Comparison of ENCODE assay signal across 8 cellular contexts in the genomic region with DNA sequence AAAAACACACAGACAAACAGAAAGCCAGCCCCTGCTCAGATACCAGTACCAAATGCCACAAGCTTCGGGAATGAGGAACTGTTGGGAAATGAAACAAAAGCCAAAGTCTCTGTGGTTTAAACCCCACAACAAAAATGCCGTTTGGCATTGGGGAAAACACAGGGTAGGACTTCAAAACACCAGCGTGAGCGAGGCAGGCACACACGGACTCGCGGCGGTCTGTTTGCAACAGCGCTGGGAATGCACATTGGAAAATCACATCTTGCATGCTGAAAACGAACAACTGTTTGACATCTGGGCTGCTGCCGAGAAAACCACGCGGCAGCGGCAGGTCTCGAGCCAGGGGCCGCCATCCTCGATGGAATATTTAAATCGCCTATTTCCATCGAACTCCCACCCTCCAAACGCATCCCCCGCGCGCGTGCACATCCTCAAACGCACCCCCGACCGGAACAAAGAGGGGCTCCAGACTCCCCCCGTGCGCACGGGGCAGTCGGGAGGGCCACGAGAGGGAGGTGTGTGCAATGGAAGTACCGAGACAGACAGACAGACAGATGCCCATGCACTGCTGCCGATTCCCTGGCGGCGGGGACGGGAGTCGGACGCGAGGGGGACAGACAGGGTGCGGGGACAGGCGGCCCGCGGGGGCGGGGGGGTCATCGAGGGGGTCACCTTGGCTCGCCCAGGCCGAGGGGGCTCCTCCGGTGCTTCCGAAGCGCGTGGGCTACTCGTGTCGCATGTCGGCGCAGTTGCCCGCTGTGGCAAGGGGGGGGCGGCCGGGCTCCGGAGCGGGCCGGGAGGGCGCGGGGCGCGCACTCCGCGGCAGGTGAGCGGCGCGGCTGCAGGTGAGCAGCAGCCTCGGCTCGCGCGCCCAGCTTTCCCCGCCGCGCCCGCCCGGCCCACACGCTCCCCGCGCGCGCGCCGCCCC. TPM values are rescaled to one million over a fixed set of nuclear protein-coding genes. Genes with fewer than 3 reads are reported as not detected.
DNase-seq lines count a peak whose midpoint lies in the region; ATAC-seq and TF ChIP-seq lines count a peak whose summit lies in the region.

A gene with protein sequence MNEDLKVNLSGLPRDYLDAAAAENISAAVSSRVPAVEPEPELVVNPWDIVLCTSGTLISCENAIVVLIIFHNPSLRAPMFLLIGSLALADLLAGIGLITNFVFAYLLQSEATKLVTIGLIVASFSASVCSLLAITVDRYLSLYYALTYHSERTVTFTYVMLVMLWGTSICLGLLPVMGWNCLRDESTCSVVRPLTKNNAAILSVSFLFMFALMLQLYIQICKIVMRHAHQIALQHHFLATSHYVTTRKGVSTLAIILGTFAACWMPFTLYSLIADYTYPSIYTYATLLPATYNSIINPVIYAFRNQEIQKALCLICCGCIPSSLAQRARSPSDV (minus strand): TSS at position 880 of the 928 bp plus-strand sequence. CDS start 959 bp downstream, outside the sequence.

- no peaks in the 10 kb centered on the region for H3K9me3 Mint-ChIP-seq in CD8-positive, alpha-beta T cell
- H3K9me3 Mint-ChIP-seq in endodermal cell = peaks cover 3% of the 10 kb centered on the region

- no peak within 1 kb of the TSS for H3K14ac ChIP-seq in neuronal stem cell (ENCODE audit: low read length)

- TF ChIP-seq POLR2A in vagina (IDR thresholded peaks at IDR 0.05) = no peak

- ATAC-seq in CD8-positive, alpha-beta T cell = no peak
- ATAC-seq in HG02870 (IDR thresholded peaks at IDR 0.05; ENCODE audit: unreplicated experiment) = no peak
- no peak for ATAC-seq in HG02759 (IDR thresholded peaks at IDR 0.05; ENCODE audit: unreplicated experiment)

- POLR2A ChIA-PET in CD8-positive, alpha-beta T cell (lab: Charles Lee) = no interaction called here

- no peak for TF ChIP-seq CTCF in CD8-positive, alpha-beta T cell (IDR thresholded peaks at IDR 0.05)
- TF ChIP-seq CTCF in endodermal cell (conservative IDR thresholded peaks at IDR 0.05) = peak; percentile 30
- no peak for TF ChIP-seq CTCF in GM13976 (IDR thresholded peaks at IDR 0.05; ENCODE audit: borderline replicate concordance, control extremely low read depth, extremely low read depth, insufficient read depth, missing control alignments)
- TF ChIP-seq CTCF in vagina (IDR thresholded peaks at IDR 0.05) = no peak

- no peak within 1 kb of the TSS for H3K4ac ChIP-seq in neuronal stem cell (ENCODE audit: low read length)

- H4K8ac ChIP-seq in neuronal stem cell (ENCODE audit: low read depth, low read length) = no peak within 1 kb of the TSS

- peaks cover 8% of the 10 kb centered on the region for H3K27me3 ChIP-seq in CD8-positive, alpha-beta T cell (ENCODE audit: insufficient read depth, low read length)
- H3K27me3 ChIP-seq in endodermal cell (ENCODE audit: control insufficient read depth, insufficient read depth, low read length, poor library complexity, severe bottlenecking) (peaks cover 99% of the 10 kb centered on the region), neuronal stem cell (ENCODE audit: control insufficient read depth in 3 of 3, insufficient read depth in 3 of 3, low read depth in 1 of 3, low read length in 3 of 3) (peaks cover 15 to 89% (median 40%) of the 10 kb centered on the region in 3 experiments), vagina (no peaks in the 10 kb centered on the region)

- peaks cover 21% of the 10 kb centered on the region for H3K4me1 Mint-ChIP-seq in CD8-positive, alpha-beta T cell (ENCODE audit: low read depth)
- H3K4me1 Mint-ChIP-seq in endodermal cell = peaks cover 6% of the 10 kb centered on the region

- H3K4me3 Mint-ChIP-seq in CD8-positive, alpha-beta T cell = peak within 1 kb of the TSS; percentile 74
- peak within 1 kb of the TSS; percentile 60 for H3K4me3 Mint-ChIP-seq in endodermal cell

- no peak for DNase-seq in CD8-positive, alpha-beta T cell
- DNase-seq in NCI-H1092 treated with DMSO at 0.1 percent for 48 hours (lab: John Stamatoyannopoulos, UW) (peak; percentile 60), endodermal cell (peak; percentile 54), neuronal stem cell (ENCODE audit: low spot score) (no peak), GM13976 (ENCODE audit: low spot score) (no peak), vagina (ENCODE audit: extremely low spot score in 2 of 2) (no peak)

- CTCF ChIA-PET in CD8-positive, alpha-beta T cell (lab: Charles Lee) = no interaction called here

- peak within 1 kb of the TSS; percentile 98 for H3K4me2 ChIP-seq in neuronal stem cell (ENCODE audit: insufficient read depth, low read length, poor library complexity, severe bottlenecking)

- intact Hi-C loops in CD8-positive, alpha-beta T cell (cut with DNase I, micrococcal nuclease) = no loop called here
- intact Hi-C loops in vagina (cut with DNase I) = no loop called here

- no peak within 1 kb of the TSS for H2BK5ac ChIP-seq in neuronal stem cell (ENCODE audit: low read length)

- no peak within 1 kb of the TSS for H2BK120ac ChIP-seq in neuronal stem cell (ENCODE audit: low read depth, low read length)

- H2BK12ac ChIP-seq in neuronal stem cell (ENCODE audit: low read length) = no peak within 1 kb of the TSS

- H3K9ac ChIP-seq in endodermal cell (ENCODE audit: extremely low read depth, low read length, poor library complexity, severe bottlenecking) = no peak within 1 kb of the TSS
- peak within 1 kb of the TSS; percentile 71 for H3K9ac ChIP-seq in neuronal stem cell (ENCODE audit: low read depth, low read length, poor library complexity)

- no peak within 1 kb of the TSS for H4K91ac ChIP-seq in neuronal stem cell (ENCODE audit: low read depth, low read length, poor library complexity)

- no peaks in the 10 kb centered on the region for H3K36me3 ChIP-seq in CD8-positive, alpha-beta T cell (ENCODE audit: insufficient read depth, low read length)
- H3K36me3 ChIP-seq in endodermal cell (ENCODE audit: control insufficient read depth, insufficient read depth, low read length) = no peaks in the 10 kb centered on the region
- H3K36me3 ChIP-seq in neuronal stem cell (replicated peaks in 1 of 2; ENCODE audit: control insufficient read depth in 2 of 2, insufficient read depth in 2 of 2, low read length in 2 of 2) = no peaks in the 10 kb centered on the region
- no peaks in the 10 kb centered on the region for H3K36me3 ChIP-seq in vagina

- peak within 1 kb of the TSS; percentile 43 for H3K4me3 ChIP-seq in CD8-positive, alpha-beta T cell (ENCODE audit: low read depth, low read length)
- H3K4me3 ChIP-seq in endodermal cell (ENCODE audit: low read length) (peak within 1 kb of the TSS; percentile 69), neuronal stem cell (ENCODE audit: low read length in 2 of 2) (peak within 1 kb of the TSS; percentile 26 to 79), vagina (peak within 1 kb of the TSS in 1 of 2 donors; percentile 30)

- WGBS in endodermal cell (ENCODE audit: insufficient coverage in 1 of 2, insufficient read length in 1 of 2), 2 experiments = 2 to 3% methylated on average over 17 to 87 of the region's 87 CpGs
- WGBS in neuronal stem cell (ENCODE audit: extremely low coverage in 2 of 2, insufficient read length in 2 of 2, insufficient replicate concordance in 1 of 2), 2 donors = no CpG with 5 or more reads among the region's 87 CpGs

- no peaks in the 10 kb centered on the region for H3K9me3 ChIP-seq in CD8-positive, alpha-beta T cell (ENCODE audit: low read length)
- H3K9me3 ChIP-seq in endodermal cell (ENCODE audit: control insufficient read depth, low read length) = no peaks in the 10 kb centered on the region
- H3K9me3 ChIP-seq in neuronal stem cell (replicated peaks in 1 of 2; ENCODE audit: control insufficient read depth in 2 of 2, insufficient read depth in 1 of 2, low read depth in 1 of 2, low read length in 2 of 2) = peaks cover 0 to 8% of the 10 kb centered on the region in 2 donors
- no peaks in the 10 kb centered on the region for H3K9me3 ChIP-seq in vagina

- H3K23ac ChIP-seq in neuronal stem cell (ENCODE audit: low read depth, low read length, poor library complexity) = peak within 1 kb of the TSS; percentile 46

- peak within 1 kb of the TSS; percentile 83 for H2AFZ ChIP-seq in neuronal stem cell (ENCODE audit: low read length)

- peaks cover 5% of the 10 kb centered on the region for H3K4me1 ChIP-seq in CD8-positive, alpha-beta T cell (ENCODE audit: insufficient read depth, low read length)
- no peaks in the 10 kb centered on the region for H3K4me1 ChIP-seq in endodermal cell (ENCODE audit: control insufficient read depth, insufficient read depth, low read length)
- peaks cover 0 to 2% of the 10 kb centered on the region in 2 donors for H3K4me1 ChIP-seq in neuronal stem cell (ENCODE audit: control insufficient read depth in 2 of 2, insufficient read depth in 1 of 2, low read depth in 1 of 2, low read length in 2 of 2)
- H3K4me1 ChIP-seq in vagina = peaks cover 11% of the 10 kb centered on the region

- H3K27ac ChIP-seq in CD8-positive, alpha-beta T cell (ENCODE audit: low read depth, low read length) = no peak within 1 kb of the TSS
- H3K27ac ChIP-seq in endodermal cell (ENCODE audit: low read depth, low read length) (no peak within 1 kb of the TSS), neuronal stem cell (replicated peaks; ENCODE audit: low read length) (no peak within 1 kb of the TSS), vagina (no peak within 1 kb of the TSS)

- in situ Hi-C loops in GM13976 (cut with MboI; ENCODE audit: low sequenced_read_pairs, unreplicated experiment) = no loop called here

- H3K79me1 ChIP-seq in neuronal stem cell (ENCODE audit: low read depth, low read length) = no peaks in the 10 kb centered on the region

- H3K27ac Mint-ChIP-seq in CD8-positive, alpha-beta T cell = no peak within 1 kb of the TSS
- no peak within 1 kb of the TSS for H3K27ac Mint-ChIP-seq in endodermal cell

- peak within 1 kb of the TSS; percentile 62 for H3K18ac ChIP-seq in neuronal stem cell (ENCODE audit: low read length)

- no peak within 1 kb of the TSS for H2AK5ac ChIP-seq in neuronal stem cell (ENCODE audit: low read depth, low read length)

- H2BK15ac ChIP-seq in neuronal stem cell (ENCODE audit: low read length) = no peak within 1 kb of the TSS

- no peaks in the 10 kb centered on the region for H3K36me3 Mint-ChIP-seq in CD8-positive, alpha-beta T cell
- H3K36me3 Mint-ChIP-seq in endodermal cell (ENCODE audit: low read depth) = no peaks in the 10 kb centered on the region

- H3K27me3 Mint-ChIP-seq in CD8-positive, alpha-beta T cell (ENCODE audit: low read depth) = peaks cover 66% of the 10 kb centered on the region
- H3K27me3 Mint-ChIP-seq in endodermal cell (ENCODE audit: insufficient read depth) = peaks cover 86% of the 10 kb centered on the region

RNA-seq across cellular contexts. Expression of the gene that starts here (rescaled TPM):
- total RNA-seq in CD8-positive, alpha-beta T cell = not detected
- not detected for total RNA-seq in endodermal cell
- 0.04 TPM for polyA plus RNA-seq in endodermal cell (2013, experiment 1 of 2)
- not detected for polyA plus RNA-seq in endodermal cell (2013, experiment 2 of 2)
- not detected for polyA plus RNA-seq in neuronal stem cell (2013, experiment 1 of 2)
- 0.01 TPM for polyA plus RNA-seq in neuronal stem cell (2013, experiment 2 of 2)
- total RNA-seq in vagina = not detected

Comparison
In these comparisons a context has a peak if more than half of its experiments do, and no peak if none do; other contexts are left out.
1. Peak in DNase-seq and H3K4me3 ChIP-seq in endodermal cell; RNA of the gene not detected or under 1 TPM.